1 cellular context compared by ENCODE assay signal in the genomic region with DNA sequence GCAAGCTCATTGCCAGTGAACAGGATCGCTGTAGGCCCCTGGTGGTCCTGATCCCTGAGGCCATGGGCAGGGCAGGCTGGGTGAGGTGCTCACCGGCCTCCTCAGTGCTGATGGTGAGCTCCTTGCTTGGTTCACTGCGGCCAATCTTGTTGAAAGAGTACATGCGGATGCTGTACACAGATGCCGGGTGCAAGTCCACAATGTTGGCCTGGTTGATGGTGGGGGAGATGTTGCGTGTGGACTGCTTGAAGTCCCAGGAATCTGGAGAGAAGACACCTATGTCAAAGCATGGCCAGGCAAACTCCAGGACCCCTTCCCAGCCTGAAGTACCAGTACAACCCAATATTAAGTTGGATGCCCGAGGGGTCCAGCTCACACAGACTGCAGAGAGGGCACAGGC.
TF ChIP-seq lines count a peak whose summit lies in the region.

No MANE protein-coding gene starts in this region.

TF ChIP-seq in H1, 55 proteins besides CTCF, POLR2A, EP300 and RAD21 (continued from another document):
- TF ChIP-seq ATF2 (IDR thresholded peaks at IDR 0.05; ENCODE audit: low read length) = no peak
